ENCODE assay signal across 1 cellular context in the genomic region with DNA sequence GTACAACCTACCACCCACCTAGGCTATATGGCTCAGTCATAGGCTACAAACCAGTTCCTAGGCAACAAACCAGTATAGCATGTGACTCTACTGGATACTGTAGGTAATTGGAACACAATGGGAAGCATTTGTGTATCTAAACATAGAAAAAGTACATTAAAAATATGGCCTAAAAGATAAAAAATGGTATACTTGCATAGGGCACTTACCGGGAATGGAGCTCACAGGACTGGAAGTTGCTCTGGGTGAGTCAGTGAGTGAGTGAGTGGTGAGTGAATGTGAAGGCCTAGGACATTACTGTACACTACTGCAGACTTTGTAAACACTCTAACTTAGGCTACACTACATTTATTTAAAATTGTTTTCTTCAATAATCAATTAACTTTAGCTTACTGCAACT.
TF ChIP-seq lines count a peak whose summit lies in the region.

No MANE protein-coding gene starts in this region.

TF ChIP-seq in IMR-90, 13 proteins besides CTCF, POLR2A, EP300 and RAD21:
- TF ChIP-seq RFX5 (IDR thresholded peaks at IDR 0.05; ENCODE audit: low read depth, low read length) (no peak), FOS (IDR thresholded peaks at IDR 0.05; ENCODE audit: low read depth, low read length) (peak; percentile 74)
